In the genomic region with DNA sequence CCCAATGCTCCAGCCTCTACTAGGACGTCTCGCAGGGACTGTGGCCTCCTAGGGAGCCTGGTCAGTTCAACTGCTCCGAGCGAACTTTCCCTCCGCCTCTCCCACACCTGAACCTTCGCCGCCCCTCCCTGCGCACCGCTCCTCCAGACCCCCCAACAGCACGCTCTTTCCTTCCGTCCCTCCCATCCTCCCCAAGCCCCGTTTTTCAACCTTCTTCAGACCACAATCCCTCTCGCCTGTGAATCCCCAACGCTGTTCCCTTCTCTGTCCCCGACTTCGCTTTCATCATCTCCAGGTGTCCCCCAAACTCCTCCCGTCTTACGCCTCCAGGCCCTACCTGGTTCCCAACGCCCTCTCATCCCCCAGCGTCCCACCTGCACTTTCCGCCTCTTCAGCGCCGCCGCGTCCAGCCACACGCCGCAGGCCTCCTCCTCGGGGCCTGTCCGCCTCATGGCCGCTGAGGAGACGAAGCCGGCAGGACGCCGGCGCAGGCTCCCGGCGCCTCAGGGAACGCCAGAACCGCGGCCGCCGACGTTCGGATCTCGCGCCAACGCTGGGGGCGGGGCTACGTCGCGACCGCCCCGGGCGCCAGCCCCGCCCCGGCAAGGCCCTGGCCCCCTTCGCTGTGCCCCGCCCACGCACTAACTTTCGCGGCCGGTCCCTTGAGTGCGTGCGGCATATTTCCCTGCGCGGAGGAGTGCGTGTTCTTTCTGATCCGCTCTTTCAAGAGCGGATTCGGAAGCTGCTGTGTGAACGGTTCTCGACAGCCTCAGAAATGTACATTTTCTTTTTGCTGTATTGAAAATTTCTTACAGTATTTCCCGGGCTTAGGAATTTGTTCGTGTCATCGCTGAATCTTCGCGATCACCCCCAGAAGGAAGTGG, we compare ENCODE assay signal across 1 cellular context.
TF ChIP-seq lines count a peak whose summit lies in the region.

TSS of gene AUNIP (minus strand) at position 552 of the 884 bp plus-strand sequence. CDS start at position 452, 100 bp downstream.

TF ChIP-seq in A549, 52 proteins besides CTCF, POLR2A, EP300 and RAD21 (continued from another document):
- TF ChIP-seq PBX3 (IDR thresholded peaks at IDR 0.05) (no peak), CEBPB (IDR thresholded peaks at IDR 0.05) (no peak), ELK1 (IDR thresholded peaks at IDR 0.05; ENCODE audit: low read depth, low read length) (no peak), FOSL2 (IDR thresholded peaks at IDR 0.05) (no peak), FOSL2 (CRISPR knock-in tag; IDR thresholded peaks at IDR 0.05) (no peak), TFCP2L1 (CRISPR knock-in tag; IDR thresholded peaks at IDR 0.05) (no peak), ZSCAN20 (CRISPR knock-in tag; IDR thresholded peaks at IDR 0.05) (no peak), FOSB (CRISPR knock-in tag; IDR thresholded peaks at IDR 0.05) (no peak), JUN (IDR thresholded peaks at IDR 0.05) (peak in 1 of 2 experiments; percentile 46; a peak in 2 of 5 replicates), ZNF302 (CRISPR knock-in tag; IDR thresholded peaks at IDR 0.05) (no peak), TP53 (CRISPR knock-in tag; IDR thresholded peaks at IDR 0.05) (0 out of 2 replicates have a peak, but pooled peaks have one; percentile 26), POLR2AphosphoS2 (conservative IDR thresholded peaks at IDR 0.05; ENCODE audit: low read length) (no peak), CHD2 (IDR thresholded peaks at IDR 0.05; ENCODE audit: low read length, partially characterized antibody) (no peak), HOXB5 (CRISPR knock-in tag; IDR thresholded peaks at IDR 0.05) (no peak), RFX5 (IDR thresholded peaks at IDR 0.05) (no peak), E2F6 (IDR thresholded peaks at IDR 0.05; ENCODE audit: borderline replicate concordance, low read depth) (peak; percentile 73), GATA3 (IDR thresholded peaks at IDR 0.05; ENCODE audit: borderline replicate concordance) (0 out of 2 replicates have a peak, but pooled peaks have one; percentile 14), CBX8 (IDR thresholded peaks at IDR 0.05) (no peak), RCOR1 (IDR thresholded peaks at IDR 0.05; ENCODE audit: low read depth, low read length) (no peak), BCL3 (IDR thresholded peaks at IDR 0.05) (no peak; the same call in 2 of the 3 replicates), ESRRA (IDR thresholded peaks at IDR 0.05; ENCODE audit: borderline replicate concordance, low read length) (no peak), MAX (IDR thresholded peaks at IDR 0.05) (peak; percentile 86), MAFK (IDR thresholded peaks at IDR 0.05; ENCODE audit: partially characterized antibody) (no peak), NFE2L2 (conservative IDR thresholded peaks at IDR 0.05; ENCODE audit: low read length) (no peak)
- TF ChIP-seq, protein P1, sequence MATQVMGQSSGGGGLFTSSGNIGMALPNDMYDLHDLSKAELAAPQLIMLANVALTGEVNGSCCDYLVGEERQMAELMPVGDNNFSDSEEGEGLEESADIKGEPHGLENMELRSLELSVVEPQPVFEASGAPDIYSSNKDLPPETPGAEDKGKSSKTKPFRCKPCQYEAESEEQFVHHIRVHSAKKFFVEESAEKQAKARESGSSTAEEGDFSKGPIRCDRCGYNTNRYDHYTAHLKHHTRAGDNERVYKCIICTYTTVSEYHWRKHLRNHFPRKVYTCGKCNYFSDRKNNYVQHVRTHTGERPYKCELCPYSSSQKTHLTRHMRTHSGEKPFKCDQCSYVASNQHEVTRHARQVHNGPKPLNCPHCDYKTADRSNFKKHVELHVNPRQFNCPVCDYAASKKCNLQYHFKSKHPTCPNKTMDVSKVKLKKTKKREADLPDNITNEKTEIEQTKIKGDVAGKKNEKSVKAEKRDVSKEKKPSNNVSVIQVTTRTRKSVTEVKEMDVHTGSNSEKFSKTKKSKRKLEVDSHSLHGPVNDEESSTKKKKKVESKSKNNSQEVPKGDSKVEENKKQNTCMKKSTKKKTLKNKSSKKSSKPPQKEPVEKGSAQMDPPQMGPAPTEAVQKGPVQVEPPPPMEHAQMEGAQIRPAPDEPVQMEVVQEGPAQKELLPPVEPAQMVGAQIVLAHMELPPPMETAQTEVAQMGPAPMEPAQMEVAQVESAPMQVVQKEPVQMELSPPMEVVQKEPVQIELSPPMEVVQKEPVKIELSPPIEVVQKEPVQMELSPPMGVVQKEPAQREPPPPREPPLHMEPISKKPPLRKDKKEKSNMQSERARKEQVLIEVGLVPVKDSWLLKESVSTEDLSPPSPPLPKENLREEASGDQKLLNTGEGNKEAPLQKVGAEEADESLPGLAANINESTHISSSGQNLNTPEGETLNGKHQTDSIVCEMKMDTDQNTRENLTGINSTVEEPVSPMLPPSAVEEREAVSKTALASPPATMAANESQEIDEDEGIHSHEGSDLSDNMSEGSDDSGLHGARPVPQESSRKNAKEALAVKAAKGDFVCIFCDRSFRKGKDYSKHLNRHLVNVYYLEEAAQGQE (IDR thresholded peaks at IDR 0.05): no peak
- TF ChIP-seq, protein P2, sequence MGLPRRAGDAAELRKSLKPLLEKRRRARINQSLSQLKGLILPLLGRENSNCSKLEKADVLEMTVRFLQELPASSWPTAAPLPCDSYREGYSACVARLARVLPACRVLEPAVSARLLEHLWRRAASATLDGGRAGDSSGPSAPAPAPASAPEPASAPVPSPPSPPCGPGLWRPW (IDR thresholded peaks at IDR 0.05): no peak
